ENCODE assay signal across 8 cellular contexts in the genomic region with DNA sequence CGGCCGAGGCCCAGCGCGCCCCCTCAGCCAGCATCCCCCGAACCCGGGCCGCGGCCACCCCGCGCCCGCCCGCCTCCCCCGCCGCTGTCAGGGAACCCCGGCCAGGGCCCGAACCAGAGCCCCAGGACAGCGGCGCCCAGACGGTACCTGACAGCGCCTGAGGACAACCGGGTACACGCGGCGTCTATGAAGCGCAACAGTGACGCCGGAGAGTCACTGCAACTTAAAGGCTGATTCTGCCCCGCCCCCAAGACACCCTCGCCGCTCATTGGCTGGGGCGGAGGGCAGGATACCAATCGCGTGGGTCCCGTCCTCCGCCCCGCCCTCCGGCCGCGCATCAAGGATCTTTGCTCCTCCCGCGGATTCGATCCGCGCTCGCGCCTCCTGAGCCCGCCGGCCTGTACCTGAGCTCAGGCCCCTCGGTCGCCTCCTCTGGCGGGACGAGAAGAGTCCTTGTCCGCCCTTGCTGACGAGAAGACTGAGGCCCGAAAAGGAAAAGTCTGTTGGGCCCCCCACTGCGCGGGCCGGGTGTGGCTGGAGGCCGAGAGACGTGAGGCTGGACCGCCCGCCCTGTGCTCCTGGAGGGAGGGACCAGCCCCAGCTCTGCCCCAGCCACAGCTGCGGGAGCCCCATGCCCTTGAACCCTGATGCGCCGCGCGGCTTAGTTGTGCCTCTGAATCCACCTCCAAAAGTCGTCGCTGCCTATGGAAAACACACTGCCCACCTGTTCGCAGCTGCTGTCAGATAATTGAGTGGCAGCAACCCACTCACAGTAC. TPM values are rescaled to one million over a fixed set of nuclear protein-coding genes. Genes with fewer than 3 reads are reported as not detected.
DNase-seq lines count a peak whose midpoint lies in the region; ATAC-seq and TF ChIP-seq lines count a peak whose summit lies in the region.

A gene (minus strand): TSS at position 198 of the 776 bp plus-strand sequence. CDS start 6,752 bp downstream, outside the sequence.

- H3K27me3 ChIP-seq in heart left ventricle: peaks cover 0 to 14% (median 0%) of the 10 kb centered on the region in 9 donors
- peaks cover 2% of the 10 kb centered on the region for H3K27me3 ChIP-seq in transverse colon

- DNase-seq in GM13977 (ENCODE audit: low spot score) (peak; percentile 95), NCI-H146 treated with DMSO at 0.1 percent for 48 hours (lab: John Stamatoyannopoulos, UW; ENCODE audit: unreplicated experiment) (peak; percentile 93), amniotic epithelial cell (ENCODE audit: low read depth) (peak; percentile 86), heart left ventricle (peak; percentile 96 to 98 (median 97)), pons (ENCODE audit: low spot score) (peak; percentile 96), transverse colon (peak; percentile 98)

- WGBS in heart left ventricle, 4 donors: 2 to 7% (median 4%) methylated on average over 30 to 70 of the region's 70 CpGs
- 10% methylated on average over 30 of the region's 70 CpGs; no CpG with 5 or more reads in 1 of the 2 donors for WGBS in transverse colon (ENCODE audit: low coverage in 1 of 2), 2 donors

- H3K4me1 ChIP-seq in heart left ventricle (peaks cover 0 to 42% (median 22%) of the 10 kb centered on the region in 12 donors), transverse colon (peaks cover 0 to 43% (median 32%) of the 10 kb centered on the region in 4 donors)

- peak within 1 kb of the TSS; percentile 70 to 99 (median 90) for H3K4me3 ChIP-seq in heart left ventricle
- peak within 1 kb of the TSS; percentile 76 to 90 (median 82) for H3K4me3 ChIP-seq in transverse colon

- TF ChIP-seq POLR2A in heart left ventricle (IDR thresholded peaks at IDR 0.05) (peak; percentile 98 to 100), transverse colon (IDR thresholded peaks at IDR 0.05) (peak; percentile 96)

- H3K27ac ChIP-seq in heart left ventricle: peak within 1 kb of the TSS; percentile 51 to 97 (median 88)
- peak within 1 kb of the TSS; percentile 95 to 97 (median 95) for H3K27ac ChIP-seq in transverse colon

- TF ChIP-seq CTCF in GM13977 (IDR thresholded peaks at IDR 0.05; ENCODE audit: extremely low read depth, insufficient read depth, missing control alignments): no peak
- TF ChIP-seq CTCF in heart left ventricle (IDR thresholded peaks at IDR 0.05): no peak
- TF ChIP-seq CTCF in transverse colon (IDR thresholded peaks at IDR 0.05): peak in 1 of 5 experiments; percentile 17

- ATAC-seq in HG02852 (IDR thresholded peaks at IDR 0.05; ENCODE audit: unreplicated experiment) (peak; percentile 96), heart left ventricle (peak; percentile 96 to 99 (median 98))

- in situ Hi-C loops in GM13977 (cut with MboI; ENCODE audit: low pct_unique_long_range_greater_than_20kb, low sequenced_read_pairs, unreplicated experiment) (no loop called here), transverse colon (cut with MboI; ENCODE audit: low pct_ligation_motif_present in 1 of 4, low pct_unique_long_range_greater_than_20kb in 1 of 4, low sequenced_read_pairs in 3 of 4) (no loop called here)

- no peak for TF ChIP-seq EP300 in transverse colon (IDR thresholded peaks at IDR 0.05; ENCODE audit: low read depth)

- H3K4me3 Mint-ChIP-seq in T-helper 1 cell treated with Interleukin-12 subunit alpha and Interleukin-12 subunit beta and Interleukin-4 antibody, amounts not matched to agents 30 μg/mL and 1 μg/mL, for 36 hours: peak within 1 kb of the TSS; percentile 75

- H3K36me3 Mint-ChIP-seq in T-helper 1 cell treated with Interleukin-12 subunit alpha and Interleukin-12 subunit beta and Interleukin-4 antibody, amounts not matched to agents 30 μg/mL and 1 μg/mL, for 36 hours (ENCODE audit: low read depth): no peaks in the 10 kb centered on the region

- H3K36me3 ChIP-seq in heart left ventricle (no peaks in the 10 kb centered on the region), transverse colon (no peaks in the 10 kb centered on the region)

- peaks cover 19% of the 10 kb centered on the region for H3K27me3 Mint-ChIP-seq in T-helper 1 cell treated with Interleukin-12 subunit alpha and Interleukin-12 subunit beta and Interleukin-4 antibody, amounts not matched to agents 30 μg/mL and 1 μg/mL, for 36 hours (ENCODE audit: low read depth)

- intact Hi-C loops in heart left ventricle (cut with DNase I): loop anchor here in 1 of 10 donors (5.0 kb wide), 1 partner anchor 323 kb away; a partner anchor contains a TSS
- intact Hi-C loops in transverse colon (cut with DNase I; ENCODE audit: low total_unique reads): no loop called here

- H3K9me3 Mint-ChIP-seq in T-helper 1 cell treated with Interleukin-12 subunit alpha and Interleukin-12 subunit beta and Interleukin-4 antibody, amounts not matched to agents 30 μg/mL and 1 μg/mL, for 36 hours: no peaks in the 10 kb centered on the region

- H3K4me1 Mint-ChIP-seq in T-helper 1 cell treated with Interleukin-12 subunit alpha and Interleukin-12 subunit beta and Interleukin-4 antibody, amounts not matched to agents 30 μg/mL and 1 μg/mL, for 36 hours (ENCODE audit: low read depth): peaks cover 5% of the 10 kb centered on the region

- no peaks in the 10 kb centered on the region for H3K9me3 ChIP-seq in heart left ventricle
- no peaks in the 10 kb centered on the region for H3K9me3 ChIP-seq in transverse colon

- no peak within 1 kb of the TSS for H3K27ac Mint-ChIP-seq in T-helper 1 cell treated with Interleukin-12 subunit alpha and Interleukin-12 subunit beta and Interleukin-4 antibody, amounts not matched to agents 30 μg/mL and 1 μg/mL, for 36 hours

RNA-seq across cellular contexts. Expression of the gene that starts here (rescaled TPM):
- total RNA-seq in heart left ventricle (10 to 100 TPM; 27.3 to 56.1 (median 33.8) TPM), transverse colon (10 to 100 TPM; 22.1 to 89.3 (median 60.9) TPM)
- 10 to 100 TPM in 1 of 2 donors, 1 to 10 TPM in 1; 9.3 to 36.0 TPM for polyA plus RNA-seq in heart left ventricle

Comparison
In these comparisons a context has a peak if more than half of its experiments do, and no peak if none do; other contexts are left out.
1. Peak in every context shown above with its lines: DNase-seq, ATAC-seq, H3K4me3 ChIP-seq and H3K27ac ChIP-seq.